ENCODE assay signal across 24 cellular contexts in the genomic region with DNA sequence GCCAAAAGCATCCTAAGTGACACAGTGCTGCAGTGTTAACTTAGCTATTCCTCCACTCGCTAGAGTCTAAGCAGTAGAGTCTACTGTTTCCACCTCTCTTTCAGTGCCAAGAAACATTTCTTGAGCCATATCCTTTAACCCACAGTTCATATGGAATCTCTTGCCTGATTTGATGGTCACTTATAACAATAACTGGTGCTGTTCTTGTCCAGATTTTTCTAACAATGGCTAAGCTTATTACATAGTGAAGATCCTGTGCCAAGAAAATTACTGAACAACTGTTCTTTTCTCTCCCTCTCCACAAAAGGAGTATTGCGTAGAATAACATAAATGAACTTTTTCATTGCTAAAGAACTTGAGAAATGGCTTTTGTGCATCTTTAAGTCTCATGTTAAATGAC.
DNase-seq lines count a peak whose midpoint lies in the region; ATAC-seq lines count a peak whose summit lies in the region.
"Had no signal": no experiment of that assay in that cellular context is flagged by ENCODE, and none has a peak within 500 bp of the region (broad histone marks: within the 10 kb centered on the region; RNA-seq: fewer than 3 reads in every experiment).

No MANE protein-coding gene starts in this region.

- H3K4me2 ChIP-seq in mesenchymal stem cell (ENCODE audit: low read length, poor library complexity, severe bottlenecking): no peak overlapping the region
- H3K4me2 ChIP-seq: GM23338, PC-9 had no signal

- H2BK120ac ChIP-seq in mesenchymal stem cell (ENCODE audit: low read depth, low read length): no peak overlapping the region

- intact Hi-C loops in sciatic nerve (cut with DNase I): no loop called here

- DNase-seq in COLO829 (ENCODE audit: low spot score): peak; percentile 47
- peak; percentile 44 for DNase-seq in dermis blood vessel endothelial cell
- peak; percentile 19 for DNase-seq in inferior parietal cortex (ENCODE audit: extremely low spot score)
- DNase-seq in sciatic nerve (ENCODE audit: low spot score): no peak
- no peak for DNase-seq in NCI-H69 (lab: John Stamatoyannopoulos, UW)
- DNase-seq in mesenchymal stem cell: no peak
- DNase-seq in GOT3 (lab: John Stamatoyannopoulos, UW): no peak
- DNase-seq: CD8-positive, alpha-beta T cell; HFFc6; IMR-90; KG1; NCI-H1105 treated with DMSO at 0.1 percent for 48 hours; NCI-H2029; NCI-H524 treated with DMSO at 0.1 percent for 48 hours; NCI-H82; PC-9; RPMI8226 had no signal

- no peak overlapping the region for H3K4ac ChIP-seq in mesenchymal stem cell (ENCODE audit: low read depth in 1 of 2, low read length in 2 of 2)

- no peaks in the 10 kb centered on the region for H3K36me3 ChIP-seq in mesenchymal stem cell (ENCODE audit: control insufficient read depth in 1 of 2, insufficient read depth in 2 of 2, low read depth in 1 of 2, low read length in 2 of 2)
- H3K36me3 ChIP-seq: HAP-1, MG63, SJSA1 had no signal

- no peak overlapping the region for H2BK5ac ChIP-seq in mesenchymal stem cell (ENCODE audit: low read depth, low read length, poor library complexity, severe bottlenecking)

- H4K91ac ChIP-seq in mesenchymal stem cell (ENCODE audit: low read length): no peak overlapping the region

- H2BK12ac ChIP-seq in mesenchymal stem cell (ENCODE audit: low read length in 2 of 2): no peak overlapping the region

- no peaks in the 10 kb centered on the region for H3K9me3 ChIP-seq in mesenchymal stem cell (ENCODE audit: control insufficient read depth, low read length)
- H3K9me3 ChIP-seq: HAP-1, MG63, SJSA1 had no signal

- H3K14ac ChIP-seq in mesenchymal stem cell (ENCODE audit: low read length in 2 of 2): no peak overlapping the region

- WGBS in mesenchymal stem cell: 88% methylated on average over 1 of the region's 2 CpGs

- H3K23ac ChIP-seq in mesenchymal stem cell (ENCODE audit: low read length in 2 of 2): no peak overlapping the region

- no peak overlapping the region for H2AFZ ChIP-seq in mesenchymal stem cell (ENCODE audit: low read depth, low read length)
- H2AFZ ChIP-seq: GM23338, PC-9 had no signal

- H3K9ac ChIP-seq in mesenchymal stem cell (ENCODE audit: low read length): no peak overlapping the region

- H3K18ac ChIP-seq in mesenchymal stem cell (ENCODE audit: low read depth in 1 of 2, low read length in 2 of 2): no peak overlapping the region

- no peak overlapping the region for H3K4me3 ChIP-seq in mesenchymal stem cell (ENCODE audit: insufficient read depth in 1 of 2, low read depth in 1 of 2, low read length in 2 of 2)
- H3K4me3 ChIP-seq: GM23338, HAP-1, MG63, PC-9, SJSA1 had no signal

- H3K4me1 ChIP-seq in mesenchymal stem cell (ENCODE audit: control insufficient read depth, insufficient read depth, low read depth, low read length): peaks cover 2% of the 10 kb centered on the region
- H3K4me1 ChIP-seq: HAP-1, SJSA1 had no signal

- H2AK5ac ChIP-seq in mesenchymal stem cell (ENCODE audit: low read length, severe bottlenecking): no peak overlapping the region

- ATAC-seq in sciatic nerve: peak; percentile 25
- ATAC-seq in HG03108 (IDR thresholded peaks at IDR 0.05; ENCODE audit: unreplicated experiment): no peak
- ATAC-seq: CD8-positive, alpha-beta T cell; GM23338 had no signal

- H3K27ac ChIP-seq in mesenchymal stem cell (ENCODE audit: low read length, poor library complexity, severe bottlenecking): no peak overlapping the region
- H3K27ac ChIP-seq: 22Rv1, C4-2B, PC-9, SJSA1 had no signal

- H3K27me3 ChIP-seq in mesenchymal stem cell (ENCODE audit: control insufficient read depth in 1 of 2, insufficient read depth in 1 of 2, low read length in 2 of 2): no peaks in the 10 kb centered on the region
- H3K27me3 ChIP-seq: MG63, SJSA1 had no signal

- no peaks in the 10 kb centered on the region for H3K79me1 ChIP-seq in mesenchymal stem cell (replicated peaks; ENCODE audit: low read length, poor library complexity, severe bottlenecking)

- no peak overlapping the region for H4K8ac ChIP-seq in mesenchymal stem cell (ENCODE audit: low read length)

- no peak overlapping the region for H2BK15ac ChIP-seq in mesenchymal stem cell (ENCODE audit: low read depth, poor library complexity, severe bottlenecking)

Comparison
In these comparisons a context has a peak if more than half of its experiments do, and no peak if none do; other contexts are left out.
1. DNase-seq: peak in COLO829 (single experiment), dermis blood vessel endothelial cell (single experiment) and inferior parietal cortex (single experiment); none in sciatic nerve (single experiment), NCI-H69 (single experiment), mesenchymal stem cell (single experiment) and GOT3 (single experiment).